In genomic region chr4:101238706-101239105, GRCh38 we compare ENCODE assay signal across 15 cellular contexts.
DNase-seq lines count a peak whose midpoint lies in the region; ATAC-seq, FAIRE-seq and TF ChIP-seq lines count a peak whose summit lies in the region.
"Had no signal": no experiment of that assay in that cellular context is flagged by ENCODE, and none has a peak within 500 bp of the region (broad histone marks: within the 10 kb centered on the region; RNA-seq: fewer than 3 reads in every experiment).

No MANE protein-coding gene starts in this region.

- FAIRE-seq in bronchial epithelial cell (lab: Jason Lieb, UNC): no peak
- FAIRE-seq: GM12891 had no signal

- H3K4me2 ChIP-seq in BLaER1 treated with 17β-estradiol and CSF1 and Interleukin-3, amounts not matched to agents 10 nM and 100 nM: peak overlapping the region in 9 of 11 experiments; percentile 1 to 72 (median 29); a peak in 13 of 22 replicates

- peaks cover 4 to 95% (median 48%) of the 10 kb centered on the region in 11 experiments; a peak in 18 of 22 replicates for H4K20me1 ChIP-seq in BLaER1 treated with 17β-estradiol and CSF1 and Interleukin-3, amounts not matched to agents 10 nM and 100 nM

- POLR2A ChIA-PET in CD4-positive, alpha-beta T cell (lab: Charles Lee): no interaction called here

- H3K4me1 Mint-ChIP-seq in CD4-positive, alpha-beta T cell (ENCODE audit: low read depth): peaks cover 43% of the 10 kb centered on the region

- peak overlapping the region in 2 of 11 experiments; percentile 27 to 45; a peak in 2 of 22 replicates for H3K9ac ChIP-seq in BLaER1 treated with 17β-estradiol and CSF1 and Interleukin-3, amounts not matched to agents 10 nM and 100 nM

- H3K9me3 ChIP-seq in BLaER1 treated with 17β-estradiol and CSF1 and Interleukin-3, amounts not matched to agents 10 nM and 100 nM (replicated peaks in 1 of 11): peaks cover 0 to 14% (median 0%) of the 10 kb centered on the region in 11 experiments; a peak in 1 of 22 replicates
- no peaks in the 10 kb centered on the region for H3K9me3 ChIP-seq in muscle layer of duodenum (ENCODE audit: control insufficient read depth in 1 of 2, low read length in 2 of 2)
- H3K9me3 ChIP-seq in CD4-positive, alpha-beta T cell (ENCODE audit: control insufficient read depth, low read length): no peaks in the 10 kb centered on the region
- H3K9me3 ChIP-seq: left ventricle myocardium inferior, sigmoid colon had no signal

- no peak for ATAC-seq in CD4-positive, alpha-beta T cell (ENCODE audit: poor library complexity)
- ATAC-seq in GM19328 (IDR thresholded peaks at IDR 0.05; ENCODE audit: unreplicated experiment): no peak

- TF ChIP-seq CTCF in bronchial epithelial cell (IDR thresholded peaks at IDR 0.05; ENCODE audit: insufficient read depth, low read length, severe bottlenecking): no peak
- TF ChIP-seq CTCF in CD4-positive, alpha-beta T cell (IDR thresholded peaks at IDR 0.05): no peak

- H3K36me3 Mint-ChIP-seq in CD4-positive, alpha-beta T cell (ENCODE audit: low read depth): no peaks in the 10 kb centered on the region

- no peak overlapping the region for H3K4me3 Mint-ChIP-seq in CD4-positive, alpha-beta T cell

- H3K27ac Mint-ChIP-seq in CD4-positive, alpha-beta T cell: no peak overlapping the region

- no peaks in the 10 kb centered on the region for H3K9me3 Mint-ChIP-seq in CD4-positive, alpha-beta T cell

- peak overlapping the region in 7 of 11 experiments; percentile 0 to 67 (median 24); a peak in 10 of 22 replicates for H3K27ac ChIP-seq in BLaER1 treated with 17β-estradiol and CSF1 and Interleukin-3, amounts not matched to agents 10 nM and 100 nM
- peak overlapping the region; percentile 52 for H3K27ac ChIP-seq in muscle layer of duodenum (ENCODE audit: low read length)
- no peak overlapping the region for H3K27ac ChIP-seq in CD4-positive, alpha-beta T cell (ENCODE audit: low read depth, low read length)
- H3K27ac ChIP-seq: left ventricle myocardium inferior, sigmoid colon had no signal

- DNase-seq in NCI-H69 (lab: John Stamatoyannopoulos, UW): peak; percentile 51
- peak; percentile 62 for DNase-seq in bronchial epithelial cell (ENCODE audit: low read depth)
- DNase-seq in activated T-cell treated with anti-CD3 and anti-CD28 coated beads, Interleukin-2, amount 50 U/mL, for 1 hour: no peak
- no peak for DNase-seq in activated gamma-delta T cell treated with Interleukin-2 at 50 U/mL for 16 hours
- DNase-seq in CD4-positive, alpha-beta T cell: no peak
- DNase-seq: COR-L47; effector memory CD4-positive, alpha-beta T cell; KBM-7; left ventricle myocardium inferior; NCI-H510A; sigmoid colon had no signal

- intact Hi-C loops in CD4-positive, alpha-beta T cell (cut with DNase I, micrococcal nuclease): no loop called here

- no peaks in the 10 kb centered on the region for H3K27me3 ChIP-seq in BLaER1 treated with 17β-estradiol and CSF1 and Interleukin-3, amounts not matched to agents 10 nM and 100 nM
- no peaks in the 10 kb centered on the region for H3K27me3 ChIP-seq in bronchial epithelial cell (ENCODE audit: control insufficient read depth, insufficient read depth, low read length)
- H3K27me3 ChIP-seq in muscle layer of duodenum (ENCODE audit: low read depth, low read length): no peaks in the 10 kb centered on the region
- H3K27me3 ChIP-seq in CD4-positive, alpha-beta T cell (ENCODE audit: control insufficient read depth, insufficient read depth, low read length): no peaks in the 10 kb centered on the region
- H3K27me3 ChIP-seq: sigmoid colon had no signal

- CTCF ChIA-PET in CD4-positive, alpha-beta T cell (lab: Charles Lee): no interaction called here

- no peaks in the 10 kb centered on the region for H3K27me3 Mint-ChIP-seq in CD4-positive, alpha-beta T cell

- peaks cover 0 to 60% (median 13%) of the 10 kb centered on the region in 10 experiments; a peak in 14 of 20 replicates for H3K4me1 ChIP-seq in BLaER1 treated with 17β-estradiol and CSF1 and Interleukin-3, amounts not matched to agents 10 nM and 100 nM
- peaks cover 4% of the 10 kb centered on the region in 2 donors for H3K4me1 ChIP-seq in muscle layer of duodenum (ENCODE audit: control insufficient read depth in 1 of 2, insufficient read depth in 2 of 2, low read length in 2 of 2)

- no peak overlapping the region for H3K4me3 ChIP-seq in BLaER1 treated with 17β-estradiol and CSF1 and Interleukin-3, amounts not matched to agents 10 nM and 100 nM
- H3K4me3 ChIP-seq in bronchial epithelial cell (ENCODE audit: low read depth, low read length) (no peak overlapping the region), muscle layer of duodenum (ENCODE audit: low read depth in 1 of 2, low read length in 2 of 2) (no peak overlapping the region)
- H3K4me3 ChIP-seq: left ventricle myocardium inferior, sigmoid colon had no signal

- H3K36me3 ChIP-seq in BLaER1 treated with 17β-estradiol and CSF1 and Interleukin-3, amounts not matched to agents 10 nM and 100 nM: 0 out of 22 replicates have a peak, but pooled peaks cover 0 to 3% (median 0%) of the 10 kb centered on the region in 11 experiments
- H3K36me3 ChIP-seq in bronchial epithelial cell (ENCODE audit: control insufficient read depth, insufficient read depth, low read length): no peaks in the 10 kb centered on the region
- H3K36me3 ChIP-seq in muscle layer of duodenum (ENCODE audit: control insufficient read depth in 1 of 2, insufficient read depth in 2 of 2, low read length in 2 of 2): no peaks in the 10 kb centered on the region
- H3K36me3 ChIP-seq: left ventricle myocardium inferior, sigmoid colon had no signal

Comparison
In these comparisons a context has a peak if more than half of its experiments do, and no peak if none do; other contexts are left out.
1. DNase-seq: peak in NCI-H69 (single experiment) and bronchial epithelial cell (single experiment); none in activated T-cell treated with anti-CD3 and anti-CD28 coated beads, Interleukin-2, amount 50 U/mL, for 1 hour (single experiment), activated gamma-delta T cell treated with Interleukin-2 at 50 U/mL for 16 hours (single experiment) and CD4-positive, alpha-beta T cell (0 of 10).